9 cellular contexts compared by ENCODE assay signal in genomic region chr12:84960918-84961317, GRCh38.
"Had no signal": no experiment of that assay in that cellular context is flagged by ENCODE, and none has a peak within 500 bp of the region (broad histone marks: within the 10 kb centered on the region; RNA-seq: fewer than 3 reads in every experiment).

No MANE protein-coding gene starts in this region.

- H3K4me3 ChIP-seq: GM23248, GM23338, HAP-1 had no signal

- H3K4me1 ChIP-seq: HAP-1 had no signal

- H3K9ac ChIP-seq: GM23248 had no signal

- H3K9me3 ChIP-seq: HAP-1 had no signal

- H3K36me3 ChIP-seq: HAP-1 had no signal

- H2AFZ ChIP-seq: GM23248, GM23338 had no signal

- H3K27ac ChIP-seq: GM23248 had no signal

- DNase-seq: GM23248, GOT3, H7, H9, HCEC 1CT, HFFc6 had no signal

- ATAC-seq: GM23338, HCT116 had no signal

- H3K4me2 ChIP-seq: GM23338 had no signal
